Comparison of ENCODE assay signal across 13 cellular contexts in the genomic region with DNA sequence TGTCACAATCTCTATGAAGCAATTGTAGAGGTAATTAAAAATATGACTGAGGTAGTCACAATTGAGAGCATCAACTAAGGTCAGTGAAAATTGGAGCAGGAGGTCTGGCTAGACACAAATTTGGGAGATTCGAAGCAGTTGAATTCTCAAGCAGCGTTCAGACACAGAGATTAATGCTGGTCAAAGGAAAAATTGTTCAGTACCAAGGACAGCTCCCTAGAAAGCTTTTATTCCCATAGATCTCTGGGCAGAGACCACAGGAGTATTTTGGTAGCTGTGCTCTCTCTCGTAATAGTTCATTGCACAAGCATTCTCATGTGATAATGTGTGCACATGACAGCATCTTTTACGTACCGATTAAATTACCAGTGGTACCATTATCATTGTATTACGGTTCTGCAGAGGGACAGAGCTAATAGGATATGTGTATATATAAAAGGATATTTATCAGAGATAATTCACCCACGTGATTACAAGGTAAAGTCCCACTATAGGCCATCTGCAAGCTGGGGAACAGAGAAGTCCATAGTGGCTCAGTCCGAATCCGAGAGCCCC.
A peak's percentile ranks its signal among the peaks of the same experiment; 100 is the strongest.
DNase-seq lines count a peak whose midpoint lies in the region; ATAC-seq and TF ChIP-seq lines count a peak whose summit lies in the region.
"Had no signal": no experiment of that assay in that cellular context is flagged by ENCODE, and none has a peak within 500 bp of the region (broad histone marks: within the 10 kb centered on the region; RNA-seq: fewer than 3 reads in every experiment).

No MANE protein-coding gene starts in this region.

- DNase-seq in H4 (ENCODE audit: low spot score) (peak; percentile 18), NAMALWA (ENCODE audit: low spot score) (peak; percentile 21), dermis blood vessel endothelial cell (peak; percentile 61), myocyte (ENCODE audit: low read depth) (peak; percentile 79), middle frontal gyrus (ENCODE audit: extremely low spot score, low spot score) (no peak), omental fat pad (ENCODE audit: low spot score) (no peak)
- DNase-seq in activated effector memory CD4-positive, alpha-beta T cell treated with anti-CD3 and anti-CD28 coated beads, Interleukin-2, amount 50 U/mL, for 16 hours, result no peak
- DNase-seq: activated CD8-positive, alpha-beta memory T cell treated with anti-CD3 and anti-CD28 coated beads, Interleukin-2, amount 10 ng/mL, durations not matched to agents 7 days and 5 days; anterior cingulate cortex; NCI-H2171; stimulated activated CD4-positive, alpha-beta T cell treated with anti-CD3 and anti-CD28 coated beads, Interleukin-1b, Interleukin-23, amount 100 ng/mL, for 48 hours had no signal

- no peak for ATAC-seq in GM21447 (IDR thresholded peaks at IDR 0.05; ENCODE audit: unreplicated experiment)
- ATAC-seq in omental fat pad (ENCODE audit: low FRiP score), result no peak
- ATAC-seq: activated CD8-positive, alpha-beta memory T cell treated with anti-CD3 and anti-CD28 coated beads, Interleukin-2, amount 10 ng/mL, durations not matched to agents 7 days and 5 days; gastroesophageal sphincter had no signal

- TF ChIP-seq CTCF in omental fat pad (IDR thresholded peaks at IDR 0.05), result no peak

Comparison
In these comparisons a context has a peak if more than half of its experiments do, and no peak if none do; other contexts are left out.
1. DNase-seq: peak in H4 (single experiment), NAMALWA (single experiment), dermis blood vessel endothelial cell (single experiment) and myocyte (single experiment); none in activated effector memory CD4-positive, alpha-beta T cell treated with anti-CD3 and anti-CD28 coated beads, Interleukin-2, amount 50 U/mL, for 16 hours (single experiment), middle frontal gyrus (single experiment) and omental fat pad (single experiment).